Comparison of ENCODE assay signal across 9 cellular contexts in the genomic region with DNA sequence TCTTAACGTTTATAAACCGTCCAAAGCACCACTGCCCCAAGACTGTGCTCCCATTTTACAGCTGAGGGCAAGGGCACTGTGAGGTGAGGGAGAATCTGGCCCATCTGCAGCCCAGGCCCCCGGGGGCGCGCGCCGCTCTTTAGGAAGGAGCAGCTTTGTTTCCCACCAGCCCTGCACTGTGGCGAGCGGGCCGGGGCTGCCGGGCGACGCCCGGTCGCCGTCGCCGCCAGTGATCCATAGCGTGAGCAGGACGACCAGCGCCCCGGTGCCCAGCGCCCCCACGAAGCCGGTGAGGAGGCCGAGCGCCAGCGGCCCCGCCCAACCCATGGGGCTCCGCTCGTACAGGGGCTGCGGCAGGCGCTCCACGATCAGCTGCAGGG. TPM values are rescaled to one million over a fixed set of nuclear protein-coding genes. Genes with fewer than 3 reads are reported as not detected.
DNase-seq lines count a peak whose midpoint lies in the region; ATAC-seq, FAIRE-seq and TF ChIP-seq lines count a peak whose summit lies in the region.
"Had no signal": no experiment of that assay in that cellular context is flagged by ENCODE, and none has a peak within 500 bp of the region (broad histone marks: within the 10 kb centered on the region; RNA-seq: fewer than 3 reads in every experiment).

No MANE protein-coding gene starts in this region.

- H3K27me3 Mint-ChIP-seq in activated CD4-positive, alpha-beta T cell treated with anti-CD3 and anti-CD28 coated beads, Interleukin-2, amount 10 ng/mL, durations not matched to agents 7 days and 5 days, result peaks cover 17% of the 10 kb centered on the region
- H3K27me3 Mint-ChIP-seq in memory B cell, result peaks cover 34% of the 10 kb centered on the region

- H3K27ac ChIP-seq in testis, result peak overlapping the region in 1 of 2 donors; percentile 83
- H3K27ac ChIP-seq: C4-2B had no signal

- POLR2A ChIA-PET in activated CD4-positive, alpha-beta T cell treated with anti-CD3 and anti-CD28 coated beads, Interleukin-2, amount 10 ng/mL, durations not matched to agents 7 days and 5 days (lab: Charles Lee), result interaction anchor here (0.6 kb wide), 2 partner anchors 61 to 641 kb away, joined by 3 read pairs; no protein-coding TSS in a partner anchor

- no peak overlapping the region for H3K27ac Mint-ChIP-seq in activated CD4-positive, alpha-beta T cell treated with anti-CD3 and anti-CD28 coated beads, Interleukin-2, amount 10 ng/mL, durations not matched to agents 7 days and 5 days
- H3K27ac Mint-ChIP-seq in memory B cell, result no peak overlapping the region

- WGBS in testis, 2 donors, result 15 to 28% methylated on average over 3 to 14 of the region's 34 CpGs

- H3K4me1 ChIP-seq in testis, result peaks cover 3% of the 10 kb centered on the region

- peak overlapping the region; percentile 5 for H3K4me3 Mint-ChIP-seq in activated CD4-positive, alpha-beta T cell treated with anti-CD3 and anti-CD28 coated beads, Interleukin-2, amount 10 ng/mL, durations not matched to agents 7 days and 5 days
- H3K4me3 Mint-ChIP-seq in memory B cell, result peak overlapping the region; percentile 27

- no peaks in the 10 kb centered on the region for H3K36me3 Mint-ChIP-seq in activated CD4-positive, alpha-beta T cell treated with anti-CD3 and anti-CD28 coated beads, Interleukin-2, amount 10 ng/mL, durations not matched to agents 7 days and 5 days (ENCODE audit: low read depth)
- no peaks in the 10 kb centered on the region for H3K36me3 Mint-ChIP-seq in memory B cell

- intact Hi-C loops in testis (cut with DNase I; ENCODE audit: low total_unique reads), result no loop called here

- TF ChIP-seq POLR2A in testis (IDR thresholded peaks at IDR 0.05), result no peak

- no peaks in the 10 kb centered on the region for H3K9me3 Mint-ChIP-seq in activated CD4-positive, alpha-beta T cell treated with anti-CD3 and anti-CD28 coated beads, Interleukin-2, amount 10 ng/mL, durations not matched to agents 7 days and 5 days
- H3K9me3 Mint-ChIP-seq in memory B cell, result no peaks in the 10 kb centered on the region

- ATAC-seq in memory B cell (ENCODE audit: low read depth), result no peak

- H3K9me3 ChIP-seq in testis, result no peaks in the 10 kb centered on the region

- H3K4me3 ChIP-seq in bronchial epithelial cell (ENCODE audit: low read depth, low read length), result peak overlapping the region; percentile 21
- H3K4me3 ChIP-seq in testis, result peak overlapping the region; percentile 49 to 62

- no peak for FAIRE-seq in bronchial epithelial cell (lab: Jason Lieb, UNC)

- DNase-seq in activated CD4-positive, alpha-beta T cell treated with anti-CD3 and anti-CD28 coated beads, Interleukin-2, amount 10 ng/mL, durations not matched to agents 7 days and 5 days, result no peak
- DNase-seq in activated CD4-positive, alpha-beta T cell treated with anti-CD3 and anti-CD28 coated beads, Interleukin-2, amount 50 U/mL, for 4 hours, result no peak
- DNase-seq in bronchial epithelial cell (ENCODE audit: low read depth) (no peak), memory B cell (ENCODE audit: low spot score in 2 of 2) (no peak), testis (no peak), AG08395 (ENCODE audit: low spot score) (no peak), SW480 (ENCODE audit: low spot score) (no peak), epidermal melanocyte (ENCODE audit: insufficient read length, low spot score) (no peak)

- CTCF ChIA-PET in activated CD4-positive, alpha-beta T cell treated with anti-CD3 and anti-CD28 coated beads, Interleukin-2, amount 10 ng/mL, durations not matched to agents 7 days and 5 days (lab: Charles Lee), result interaction anchor here (0.7 to 3.1 kb wide), 6 partner anchors 10 to 341 kb away, joined by 3 to 13 read pairs (median 3); no protein-coding TSS in a partner anchor

- H3K27me3 ChIP-seq in bronchial epithelial cell (ENCODE audit: control insufficient read depth, insufficient read depth, low read length) (peaks cover 9% of the 10 kb centered on the region), testis (no peaks in the 10 kb centered on the region)

- H3K36me3 ChIP-seq in bronchial epithelial cell (ENCODE audit: control insufficient read depth, insufficient read depth, low read length) (no peaks in the 10 kb centered on the region), testis (ENCODE audit: low read depth, missing control alignments) (no peaks in the 10 kb centered on the region)

- peaks cover 9% of the 10 kb centered on the region for H3K4me1 Mint-ChIP-seq in activated CD4-positive, alpha-beta T cell treated with anti-CD3 and anti-CD28 coated beads, Interleukin-2, amount 10 ng/mL, durations not matched to agents 7 days and 5 days
- peaks cover 11% of the 10 kb centered on the region for H3K4me1 Mint-ChIP-seq in memory B cell

- TF ChIP-seq CTCF in bronchial epithelial cell (IDR thresholded peaks at IDR 0.05; ENCODE audit: insufficient read depth, low read length, severe bottlenecking) (no peak), testis (IDR thresholded peaks at IDR 0.05) (no peak)

RNA-seq across cellular contexts. Expression of gene FIGNL2, which starts 34.6 kb away (rescaled TPM):
- under 1 TPM; 0.17 to 0.19 TPM for total RNA-seq in activated CD4-positive, alpha-beta T cell treated with anti-CD3 and anti-CD28 coated beads, Interleukin-2, amount 10 ng/mL, durations not matched to agents 7 days and 5 days
- total RNA-seq in bronchial epithelial cell (not detected in 2 replicates), testis (1 to 10 TPM; 1.7 to 2.1 TPM)
- polyA plus RNA-seq in testis (ENCODE audit: insufficient read depth, low read depth, low replicate concordance), result 1.1 TPM
